ENCODE assay signal across 8 cellular contexts in genomic region chr4:168451744-168452394, GRCh38. TPM values are rescaled to one million over a fixed set of nuclear protein-coding genes. Genes with fewer than 3 reads are reported as not detected.
DNase-seq lines count a peak whose midpoint lies in the region; ATAC-seq and TF ChIP-seq lines count a peak whose summit lies in the region.

No MANE protein-coding gene starts in this region.

- no peak overlapping the region for H3K27ac ChIP-seq in fibroblast of lung (ENCODE audit: insufficient read depth, low read length)
- no peak overlapping the region for H3K27ac ChIP-seq in MM.1S (ENCODE audit: low read length)

- H3F3A ChIP-seq in MM.1S (ENCODE audit: insufficient read depth, low read length): no peaks in the 10 kb centered on the region

- H3K27me3 ChIP-seq in fibroblast of lung (ENCODE audit: control insufficient read depth, insufficient read depth, low read length): no peaks in the 10 kb centered on the region
- H3K27me3 ChIP-seq in MM.1S (replicated peaks; ENCODE audit: insufficient read depth, low read length): no peaks in the 10 kb centered on the region

- peak; percentile 46 for DNase-seq in Daoy (ENCODE audit: low read depth)
- DNase-seq in HEK293T (ENCODE audit: extremely low spot score): no peak
- peak; percentile 53 for DNase-seq in NCI-H69 (lab: John Stamatoyannopoulos, UW)
- DNase-seq in fibroblast of lung (ENCODE audit: low read depth in 2 of 2): peak; percentile 63 to 85
- DNase-seq in MM.1S: no peak
- DNase-seq in KG1 (lab: John Stamatoyannopoulos, UW): no peak
- no peak for DNase-seq in DMS114 treated with DMSO at 0.1 percent for 48 hours (lab: John Stamatoyannopoulos, UW; ENCODE audit: unreplicated experiment)
- DNase-seq in Right ventricle myocardium inferior (ENCODE audit: missing footprints): no peak

- POLR2A ChIA-PET in HEK293T (lab: Yijun Ruan, JAX): interaction anchor here (0.6 to 3.6 kb wide), 4 partner anchors 28 to 1203 kb away, joined by 3 to 16 read pairs (median 3); partner anchors contain the start of gene DDX60L

- H3K79me2 ChIP-seq in fibroblast of lung (ENCODE audit: control insufficient read depth, insufficient read depth, low read length) (no peaks in the 10 kb centered on the region), MM.1S (ENCODE audit: low read length) (no peaks in the 10 kb centered on the region)

- ATAC-seq in Right ventricle myocardium inferior: no peak

- CTCF ChIA-PET in HEK293T (lab: Yijun Ruan, JAX): interaction anchor here (0.6 kb wide), 1 partner anchor 267 kb away, joined by 3 read pairs; no protein-coding TSS in a partner anchor

- H3K9ac ChIP-seq in fibroblast of lung (ENCODE audit: insufficient read depth, low read length): no peak overlapping the region
- H3K9ac ChIP-seq in MM.1S (ENCODE audit: low read length): no peak overlapping the region

- H3K36me3 ChIP-seq in fibroblast of lung (ENCODE audit: control insufficient read depth, insufficient read depth, low read length): no peaks in the 10 kb centered on the region
- no peaks in the 10 kb centered on the region for H3K36me3 ChIP-seq in MM.1S (replicated peaks; ENCODE audit: insufficient read depth, low read length)

- no peak overlapping the region for H3K4me2 ChIP-seq in fibroblast of lung (ENCODE audit: extremely low read depth, insufficient read depth, low read length)
- no peak overlapping the region for H3K4me2 ChIP-seq in MM.1S (ENCODE audit: low read depth, low read length)

- TF ChIP-seq CTCF in fibroblast of lung (conservative IDR thresholded peaks at IDR 0.05 in 1 of 2, IDR thresholded peaks at IDR 0.05 in 1 of 2; ENCODE audit: low read depth in 1 of 2, low read length in 2 of 2) (no peak), MM.1S (IDR thresholded peaks at IDR 0.05; ENCODE audit: low read length) (no peak)

- H2AFZ ChIP-seq in fibroblast of lung (ENCODE audit: low read length): no peak overlapping the region
- H2AFZ ChIP-seq in MM.1S (ENCODE audit: low read length): no peak overlapping the region

- H3K4me1 ChIP-seq in fibroblast of lung (ENCODE audit: control insufficient read depth, extremely low read depth, insufficient read depth, low read length) (peaks cover 7% of the 10 kb centered on the region), MM.1S (ENCODE audit: low read length) (no peaks in the 10 kb centered on the region)

- H3K9me2 ChIP-seq in MM.1S (replicated peaks; ENCODE audit: insufficient read depth, low read length): no peaks in the 10 kb centered on the region

- intact Hi-C loops in Right ventricle myocardium inferior (cut with DNase I): no loop called here

- H3K4me3 ChIP-seq in fibroblast of lung (replicated peaks in 1 of 4; ENCODE audit: control extremely low read depth in 1 of 4, insufficient read depth in 1 of 4, low read depth in 3 of 4, low read length in 4 of 4): no peak overlapping the region
- H3K4me3 ChIP-seq in MM.1S (ENCODE audit: low read length): no peak overlapping the region

- H3K9me3 ChIP-seq in fibroblast of lung (ENCODE audit: control insufficient read depth, insufficient read depth, low read depth, low read length) (no peaks in the 10 kb centered on the region), MM.1S (replicated peaks; ENCODE audit: insufficient read depth, low read length) (no peaks in the 10 kb centered on the region; the same call in 1 of the 2 replicates)

- no peaks in the 10 kb centered on the region for H4K20me1 ChIP-seq in fibroblast of lung (ENCODE audit: control insufficient read depth, extremely low read depth, insufficient read depth, low read length)
- H4K20me1 ChIP-seq in MM.1S (ENCODE audit: insufficient read depth, low read length): no peaks in the 10 kb centered on the region

TF ChIP-seq in HEK293T, 16 proteins besides CTCF, POLR2A, EP300 and RAD21:
- TF ChIP-seq, protein P1, sequence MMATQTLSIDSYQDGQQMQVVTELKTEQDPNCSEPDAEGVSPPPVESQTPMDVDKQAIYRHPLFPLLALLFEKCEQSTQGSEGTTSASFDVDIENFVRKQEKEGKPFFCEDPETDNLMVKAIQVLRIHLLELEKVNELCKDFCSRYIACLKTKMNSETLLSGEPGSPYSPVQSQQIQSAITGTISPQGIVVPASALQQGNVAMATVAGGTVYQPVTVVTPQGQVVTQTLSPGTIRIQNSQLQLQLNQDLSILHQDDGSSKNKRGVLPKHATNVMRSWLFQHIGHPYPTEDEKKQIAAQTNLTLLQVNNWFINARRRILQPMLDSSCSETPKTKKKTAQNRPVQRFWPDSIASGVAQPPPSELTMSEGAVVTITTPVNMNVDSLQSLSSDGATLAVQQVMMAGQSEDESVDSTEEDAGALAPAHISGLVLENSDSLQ (IDR thresholded peaks at IDR 0.05): peak; percentile 65
- peak; percentile 48; the same call in 1 of the 2 replicates for TF ChIP-seq CTBP1 (IDR thresholded peaks at IDR 0.05; ENCODE audit: borderline replicate concordance)
- no peak for TF ChIP-seq FOXK2 (IDR thresholded peaks at IDR 0.05)
TF ChIP-seq in HEK293T: peak in this region for 2.

RNA-seq across cellular contexts. Expression of gene DDX60L, which starts 28.4 kb away (rescaled TPM):
- total RNA-seq in Daoy (2014; rRNA removed; shearing (Covaris generic)): 5.2 and 19.3 TPM in 2 replicates
- 15.7 and 29.1 TPM in 2 replicates for total RNA-seq in fibroblast of lung
- 11.2 and 15.6 TPM in 2 replicates for polyA plus RNA-seq in fibroblast of lung
- polyA plus RNA-seq in fibroblast of lung (2012): 6.0 and 8.5 TPM in 2 replicates
- polyA minus RNA-seq in fibroblast of lung (ENCODE audit: low replicate concordance): 5.7 and 7.6 TPM in 2 replicates
- total RNA-seq in Right ventricle myocardium inferior: 8.6 TPM

RNA-seq across cellular contexts. Expression of gene PALLD, which starts 45.0 kb away (rescaled TPM):
- 36.4 and 50.0 TPM in 2 replicates for total RNA-seq in Daoy (2014; rRNA removed; shearing (Covaris generic))
- total RNA-seq in fibroblast of lung (109 and 205 TPM in 2 replicates), Right ventricle myocardium inferior (977 TPM)
- 200 and 250 TPM in 2 replicates for polyA plus RNA-seq in fibroblast of lung
- 215 and 223 TPM in 2 replicates for polyA plus RNA-seq in fibroblast of lung (2012)
- 319 and 473 TPM in 2 replicates for polyA minus RNA-seq in fibroblast of lung (ENCODE audit: low replicate concordance)

Comparison
In these comparisons a context has a peak if more than half of its experiments do, and no peak if none do; other contexts are left out.
1. DNase-seq: peak in Daoy (single experiment), NCI-H69 (single experiment) and fibroblast of lung (2 of 2); none in HEK293T (single experiment), MM.1S (single experiment), KG1 (single experiment), DMS114 treated with DMSO at 0.1 percent for 48 hours (single experiment) and Right ventricle myocardium inferior (single experiment).